Comparison of ENCODE assay signal across 26 cellular contexts in the genomic region with DNA sequence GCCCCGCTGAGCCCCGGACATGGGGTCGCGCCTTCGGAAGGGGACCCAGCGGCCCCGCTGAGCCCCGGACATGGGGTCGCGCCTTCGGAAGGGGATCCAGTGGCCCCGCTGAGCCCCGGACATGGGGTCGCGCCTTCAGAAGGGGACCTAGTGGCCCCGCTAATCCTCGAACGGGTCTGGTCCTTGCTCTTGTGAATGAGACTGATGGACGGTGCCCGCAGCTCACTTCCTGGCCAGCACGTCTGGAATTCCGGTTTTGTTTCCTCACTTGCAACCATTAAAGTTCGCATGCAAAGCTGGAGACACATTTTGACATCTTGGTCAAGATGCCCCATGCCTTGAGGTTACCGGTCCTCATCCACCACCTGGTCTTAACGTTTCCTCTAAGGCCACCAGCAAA. TPM values are rescaled to one million over a fixed set of nuclear protein-coding genes. Genes with fewer than 3 reads are reported as not detected.
"Had no signal": no experiment of that assay in that cellular context is flagged by ENCODE, and none has a peak within 500 bp of the region (broad histone marks: within the 10 kb centered on the region; RNA-seq: fewer than 3 reads in every experiment).

No MANE protein-coding gene starts in this region.

- ATAC-seq: activated CD8-positive, alpha-beta T cell treated with anti-CD3 and anti-CD28 coated beads for 36 hours; activated naive CD4-positive, alpha-beta T cell treated with anti-CD3 and anti-CD28 coated beads, Interleukin-2, amount 50 U/mL, for 72 hours; activated T-cell treated with anti-CD3 and anti-CD28 coated beads, Interleukin-2, amount 50 U/mL, for 4 hours; activated T-helper 17 cell treated with anti-CD3 and anti-CD28 coated beads, Interleukin-2, amount 50 U/mL, for 72 hours; gastroesophageal sphincter had no signal

- H3K36me3 ChIP-seq: colonic mucosa had no signal

- H3K27me3 ChIP-seq: brain microvascular endothelial cell, colonic mucosa, esophagus squamous epithelium, gastroesophageal sphincter had no signal

- H3K27ac Mint-ChIP-seq: activated CD8-positive, alpha-beta T cell treated with anti-CD3 and anti-CD28 coated beads for 36 hours; activated naive CD4-positive, alpha-beta T cell treated with anti-CD3 and anti-CD28 coated beads, Interleukin-2, amount 10 ng/mL, durations not matched to agents 7 days and 5 days; activated naive CD4-positive, alpha-beta T cell treated with anti-CD3 and anti-CD28 coated beads, Interleukin-2, amount 50 U/mL, for 72 hours; activated naive CD8-positive, alpha-beta T cell treated with anti-CD3 and anti-CD28 coated beads, Interleukin-2, amount 10 ng/mL, durations not matched to agents 7 days and 5 days; activated T-helper 17 cell treated with anti-CD3 and anti-CD28 coated beads, Interleukin-2, amount 50 U/mL, for 72 hours had no signal

- H3K9me3 Mint-ChIP-seq: activated CD8-positive, alpha-beta T cell treated with anti-CD3 and anti-CD28 coated beads for 36 hours; activated naive CD4-positive, alpha-beta T cell treated with anti-CD3 and anti-CD28 coated beads, Interleukin-2, amount 10 ng/mL, durations not matched to agents 7 days and 5 days; activated naive CD4-positive, alpha-beta T cell treated with anti-CD3 and anti-CD28 coated beads, Interleukin-2, amount 50 U/mL, for 72 hours; activated naive CD8-positive, alpha-beta T cell treated with anti-CD3 and anti-CD28 coated beads, Interleukin-2, amount 10 ng/mL, durations not matched to agents 7 days and 5 days; activated T-cell treated with anti-CD3 and anti-CD28 coated beads, Interleukin-2, amount 50 U/mL, for 4 hours; activated T-helper 17 cell treated with anti-CD3 and anti-CD28 coated beads, Interleukin-2, amount 50 U/mL, for 72 hours had no signal

- H3K36me3 Mint-ChIP-seq: activated naive CD4-positive, alpha-beta T cell treated with anti-CD3 and anti-CD28 coated beads, Interleukin-2, amount 50 U/mL, for 72 hours had no signal

- H3K9me3 ChIP-seq: colonic mucosa, esophagus squamous epithelium, gastroesophageal sphincter had no signal

- H3K27ac ChIP-seq: brain microvascular endothelial cell, colonic mucosa, epithelial cell of prostate, esophagus squamous epithelium, gastroesophageal sphincter had no signal

- H3K4me3 ChIP-seq: colonic mucosa, esophagus squamous epithelium, gastroesophageal sphincter had no signal

- H3K4me3 Mint-ChIP-seq: activated CD8-positive, alpha-beta T cell treated with anti-CD3 and anti-CD28 coated beads for 36 hours; activated naive CD4-positive, alpha-beta T cell treated with anti-CD3 and anti-CD28 coated beads, Interleukin-2, amount 10 ng/mL, durations not matched to agents 7 days and 5 days; activated naive CD8-positive, alpha-beta T cell treated with anti-CD3 and anti-CD28 coated beads, Interleukin-2, amount 10 ng/mL, durations not matched to agents 7 days and 5 days; activated T-cell treated with anti-CD3 and anti-CD28 coated beads, Interleukin-2, amount 50 U/mL, for 4 hours; activated T-helper 17 cell treated with anti-CD3 and anti-CD28 coated beads, Interleukin-2, amount 50 U/mL, for 72 hours had no signal

- H3K27me3 Mint-ChIP-seq: activated CD8-positive, alpha-beta T cell treated with anti-CD3 and anti-CD28 coated beads for 36 hours; activated naive CD4-positive, alpha-beta T cell treated with anti-CD3 and anti-CD28 coated beads, Interleukin-2, amount 10 ng/mL, durations not matched to agents 7 days and 5 days; activated naive CD8-positive, alpha-beta T cell treated with anti-CD3 and anti-CD28 coated beads, Interleukin-2, amount 10 ng/mL, durations not matched to agents 7 days and 5 days; activated T-helper 17 cell treated with anti-CD3 and anti-CD28 coated beads, Interleukin-2, amount 50 U/mL, for 72 hours had no signal

- H3K4me1 ChIP-seq: colonic mucosa had no signal

- DNase-seq: activated CD4-positive, alpha-beta T cell treated with anti-CD3 and anti-CD28 coated beads for 1 hour; activated CD4-positive, alpha-beta T cell treated with anti-CD3 and anti-CD28 coated beads for 48 hours; activated CD4-positive, alpha-beta T cell treated with anti-CD3 and anti-CD28 coated beads, Interleukin-2, amount 50 U/mL, for 1 hour; activated CD4-positive, alpha-beta T cell treated with anti-CD3 and anti-CD28 coated beads, Interleukin-2, amount 50 U/mL, for 48 hours; activated CD8-positive, alpha-beta memory T cell treated with anti-CD3 and anti-CD28 coated beads for 24 hours; activated CD8-positive, alpha-beta T cell treated with anti-CD3 and anti-CD28 coated beads for 36 hours; activated gamma-delta T cell; activated naive CD4-positive, alpha-beta T cell; activated naive CD4-positive, alpha-beta T cell treated with anti-CD3 and anti-CD28 coated beads, Interleukin-2, amount 10 ng/mL, durations not matched to agents 7 days and 5 days; activated naive CD8-positive, alpha-beta T cell treated with anti-CD3 and anti-CD28 coated beads, Interleukin-2, amount 10 ng/mL, durations not matched to agents 7 days and 5 days; activated T-cell treated with anti-CD3 and anti-CD28 coated beads, Interleukin-2, amount 50 U/mL, for 4 hours; brain microvascular endothelial cell; caudate nucleus; colonic mucosa; effector CD8-positive, alpha-beta T cell; esophagus squamous epithelium; foreskin melanocyte; head of caudate nucleus; T-helper 2 cell had no signal

RNA-seq across cellular contexts. Expression of gene TP73, which starts 8.0 kb away (rescaled TPM):
- total RNA-seq: dermis microvascular lymphatic vessel endothelial cell, fibroblast of lung, fibroblast of villous mesenchyme had no signal
- polyA plus RNA-seq: fibroblast of lung had no signal
